Comparison of ENCODE assay signal across 23 cellular contexts in the genomic region with DNA sequence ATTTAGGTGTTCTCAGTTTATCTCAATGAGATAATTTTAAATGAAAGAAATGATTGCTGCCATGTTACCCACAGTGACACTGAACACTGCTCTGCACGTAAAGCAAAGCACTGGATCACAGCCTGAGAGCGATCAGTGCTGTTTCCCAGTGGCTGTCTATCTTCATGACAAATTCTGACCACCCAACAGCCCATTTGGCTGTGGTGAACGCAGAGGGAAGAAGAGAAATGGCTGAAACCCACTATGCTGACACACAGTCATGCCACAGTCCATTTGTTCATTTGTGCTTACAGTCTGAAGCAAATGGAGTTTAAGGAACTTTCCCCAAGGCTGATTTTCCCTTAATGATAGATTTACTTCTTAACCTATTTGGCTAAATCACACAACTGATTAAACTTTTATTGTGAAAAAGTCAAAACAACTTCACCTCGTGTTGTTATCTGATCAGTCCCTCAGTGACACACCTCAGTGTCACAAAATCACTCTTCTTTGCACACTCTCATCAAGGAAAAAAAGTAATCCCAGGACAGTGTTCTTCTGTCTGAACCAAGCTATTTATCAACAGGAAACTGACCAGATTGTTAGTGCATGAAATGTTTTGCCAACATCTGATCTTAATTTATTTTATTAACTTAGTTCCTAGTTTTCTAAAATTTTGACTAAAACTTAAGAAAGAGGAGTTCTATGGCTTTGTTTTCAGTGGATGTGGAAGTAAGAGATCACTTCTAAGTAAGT.
"Had no signal": no experiment of that assay in that cellular context is flagged by ENCODE, and none has a peak within 500 bp of the region (broad histone marks: within the 10 kb centered on the region; RNA-seq: fewer than 3 reads in every experiment).

No MANE protein-coding gene starts in this region.

- H3K36me3 ChIP-seq: suprapubic skin, vagina, WERI-Rb-1 had no signal

- H3K27ac ChIP-seq: psoas muscle, suprapubic skin, vagina, WERI-Rb-1 had no signal

- H3K4me1 ChIP-seq: psoas muscle, suprapubic skin, vagina had no signal

- FAIRE-seq: small intestine had no signal

- ATAC-seq: activated naive CD4-positive, alpha-beta T cell treated with anti-CD3 and anti-CD28 coated beads, Interleukin-2, amount 50 U/mL, for 72 hours; esophagus mucosa; left lobe of liver; psoas muscle; right cardiac atrium; stimulated activated naive CD8-positive, alpha-beta T cell treated with anti-CD3 and anti-CD28 coated beads, Interleukin-15, amount 100 ng/mL, for 72 hours had no signal

- H3K4me3 ChIP-seq: lung, psoas muscle, suprapubic skin, vagina had no signal

- H3K27me3 ChIP-seq: suprapubic skin, vagina had no signal

- DNase-seq: activated CD4-positive, alpha-beta memory T cell treated with anti-CD3 and anti-CD28 coated beads for 36 hours; activated gamma-delta T cell treated with Interleukin-2 at 50 U/mL for 16 hours; activated T-cell treated with anti-CD3 and anti-CD28 coated beads for 4 hours; effector CD4-positive, alpha-beta T cell; foreskin melanocyte; glutamatergic neuron; kidney; midbrain; psoas muscle; right cardiac atrium; small intestine; stimulated activated CD4-positive, alpha-beta T cell treated with anti-CD3 and anti-CD28 coated beads, Interleukin-15, amount 100 ng/mL, for 24 hours; stimulated activated CD4-positive, alpha-beta T cell treated with anti-CD3 and anti-CD28 coated beads, Interleukin-2, amount 100 ng/mL, for 48 hours; stimulated activated naive CD8-positive, alpha-beta T cell treated with anti-CD3 and anti-CD28 coated beads, Interleukin-15, amount 100 ng/mL, for 72 hours; T-helper 2 cell; trophoblast cell; WERI-Rb-1 had no signal

- H3K9me3 ChIP-seq: suprapubic skin, vagina had no signal
